18 cellular contexts compared by ENCODE assay signal in the genomic region with DNA sequence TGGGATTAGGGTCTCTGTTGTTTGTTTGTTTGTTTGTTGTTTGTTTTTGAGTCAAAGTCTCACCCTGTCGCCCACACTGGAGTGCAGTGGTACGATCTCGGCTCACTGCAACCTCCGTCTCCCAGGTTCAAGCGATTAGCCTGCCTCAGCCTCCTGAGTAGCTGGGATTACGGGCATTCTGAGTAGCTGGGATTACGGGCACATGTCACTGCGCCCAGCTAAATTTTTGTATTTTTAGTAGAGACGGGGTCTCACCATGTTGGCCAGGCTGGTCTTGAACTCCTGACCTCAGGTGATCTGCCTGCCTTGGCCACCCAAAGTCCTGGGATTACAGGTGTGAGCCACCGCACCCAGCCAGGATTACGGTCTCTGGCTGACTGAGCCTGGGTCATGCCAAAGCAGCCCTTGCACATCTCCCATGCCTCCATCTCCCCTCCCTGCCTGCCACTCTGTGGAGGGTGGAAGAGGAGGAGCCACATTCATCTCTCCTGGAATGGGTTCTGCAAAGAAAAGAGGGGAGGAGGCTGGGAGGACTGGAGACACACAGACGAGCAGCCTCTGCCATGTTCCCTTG. TPM values are rescaled to one million over a fixed set of nuclear protein-coding genes. Genes with fewer than 3 reads are reported as not detected.
DNase-seq lines count a peak whose midpoint lies in the region; ATAC-seq lines count a peak whose summit lies in the region.
"Had no signal": no experiment of that assay in that cellular context is flagged by ENCODE, and none has a peak within 500 bp of the region (broad histone marks: within the 10 kb centered on the region; RNA-seq: fewer than 3 reads in every experiment).

No MANE protein-coding gene starts in this region.

- H3K36me3 ChIP-seq in BLaER1 treated with 17β-estradiol and CSF1 and Interleukin-3, amounts not matched to agents 10 nM and 100 nM = no peaks in the 10 kb centered on the region
- H3K36me3 ChIP-seq in adipocyte (ENCODE audit: control insufficient read depth, insufficient read depth, low read length, severe bottlenecking) = no peaks in the 10 kb centered on the region
- H3K36me3 ChIP-seq: SJCRH30 had no signal

- no peak overlapping the region for H3K4me3 ChIP-seq in BLaER1 treated with 17β-estradiol and CSF1 and Interleukin-3, amounts not matched to agents 10 nM and 100 nM
- H3K4me3 ChIP-seq in adipocyte (ENCODE audit: low read length) = no peak overlapping the region
- H3K4me3 ChIP-seq: SJCRH30 had no signal

- no peaks in the 10 kb centered on the region for H3K36me3 Mint-ChIP-seq in stimulated activated effector memory CD8-positive, alpha-beta T cell treated with anti-CD3 and anti-CD28 coated beads, Interleukin-12 subunit alpha, Interleukin-12 subunit beta, amount 100 ng/mL, for 72 hours

- peak overlapping the region in 7 of 11 experiments; percentile 13 to 53 (median 31); a peak in 6 of 22 replicates for H3K27ac ChIP-seq in BLaER1 treated with 17β-estradiol and CSF1 and Interleukin-3, amounts not matched to agents 10 nM and 100 nM
- H3K27ac ChIP-seq: SJCRH30 had no signal

- no peaks in the 10 kb centered on the region for H3K9me3 ChIP-seq in BLaER1 treated with 17β-estradiol and CSF1 and Interleukin-3, amounts not matched to agents 10 nM and 100 nM (replicated peaks in 1 of 11)
- H3K9me3 ChIP-seq in adipocyte (ENCODE audit: control insufficient read depth, low read length) = no peaks in the 10 kb centered on the region
- H3K9me3 ChIP-seq: SJCRH30 had no signal

- no peaks in the 10 kb centered on the region for H3K27me3 ChIP-seq in BLaER1 treated with 17β-estradiol and CSF1 and Interleukin-3, amounts not matched to agents 10 nM and 100 nM
- H3K27me3 ChIP-seq in adipocyte (replicated peaks; ENCODE audit: control insufficient read depth, insufficient read depth, low read length) = no peaks in the 10 kb centered on the region
- H3K27me3 ChIP-seq: SJCRH30 had no signal

- peaks cover 56 to 67% (median 59%) of the 10 kb centered on the region in 10 experiments for H3K4me1 ChIP-seq in BLaER1 treated with 17β-estradiol and CSF1 and Interleukin-3, amounts not matched to agents 10 nM and 100 nM
- H3K4me1 ChIP-seq in adipocyte (ENCODE audit: control insufficient read depth, insufficient read depth, low read length) = peaks cover 18% of the 10 kb centered on the region

- H3K27ac Mint-ChIP-seq in stimulated activated effector memory CD8-positive, alpha-beta T cell treated with anti-CD3 and anti-CD28 coated beads, Interleukin-12 subunit alpha, Interleukin-12 subunit beta, amount 100 ng/mL, for 72 hours = peak overlapping the region; percentile 68

- H3K9me3 Mint-ChIP-seq in stimulated activated effector memory CD8-positive, alpha-beta T cell treated with anti-CD3 and anti-CD28 coated beads, Interleukin-12 subunit alpha, Interleukin-12 subunit beta, amount 100 ng/mL, for 72 hours = no peaks in the 10 kb centered on the region

- peak overlapping the region; percentile 33 to 88 (median 54); a peak in 17 of 22 replicates for H3K4me2 ChIP-seq in BLaER1 treated with 17β-estradiol and CSF1 and Interleukin-3, amounts not matched to agents 10 nM and 100 nM

- ATAC-seq in left lobe of liver = no peak
- ATAC-seq in stimulated activated effector memory CD8-positive, alpha-beta T cell treated with anti-CD3 and anti-CD28 coated beads, Interleukin-12 subunit alpha, Interleukin-12 subunit beta, amount 100 ng/mL, for 72 hours = no peak
- ATAC-seq in GM18907 (IDR thresholded peaks at IDR 0.05; ENCODE audit: unreplicated experiment) = no peak

- no peak overlapping the region for H3K4me3 Mint-ChIP-seq in stimulated activated effector memory CD8-positive, alpha-beta T cell treated with anti-CD3 and anti-CD28 coated beads, Interleukin-12 subunit alpha, Interleukin-12 subunit beta, amount 100 ng/mL, for 72 hours

- peaks cover 24% of the 10 kb centered on the region for H3K4me1 Mint-ChIP-seq in stimulated activated effector memory CD8-positive, alpha-beta T cell treated with anti-CD3 and anti-CD28 coated beads, Interleukin-12 subunit alpha, Interleukin-12 subunit beta, amount 100 ng/mL, for 72 hours

- no peaks in the 10 kb centered on the region; a peak in 1 of 22 replicates for H4K20me1 ChIP-seq in BLaER1 treated with 17β-estradiol and CSF1 and Interleukin-3, amounts not matched to agents 10 nM and 100 nM

- no peak overlapping the region for H3K9ac ChIP-seq in BLaER1 treated with 17β-estradiol and CSF1 and Interleukin-3, amounts not matched to agents 10 nM and 100 nM
- H3K9ac ChIP-seq in adipocyte (ENCODE audit: low read length) = peak overlapping the region; percentile 56

- DNase-seq in adipocyte (ENCODE audit: low read depth) (no peak), left lobe of liver (ENCODE audit: low spot score) (peak; percentile 33), MV-4-11 (lab: John Stamatoyannopoulos, UW) (no peak), NCI-H82 (lab: John Stamatoyannopoulos, UW) (no peak), Kasumi-1 (lab: John Stamatoyannopoulos, UW) (no peak)
- DNase-seq in stimulated activated effector memory CD8-positive, alpha-beta T cell treated with anti-CD3 and anti-CD28 coated beads, Interleukin-12 subunit alpha, Interleukin-12 subunit beta, amount 100 ng/mL, for 72 hours (ENCODE audit: low spot score in 2 of 2) = no peak
- DNase-seq: activated effector memory CD4-positive, alpha-beta T cell treated with anti-CD3 and anti-CD28 coated beads, Interleukin-2, amount 50 U/mL, for 16 hours; amniotic stem cell; cerebellar nuclear complex; COR-L47; left cardiac atrium; NCI-H1048; NCI-H2081 treated with DMSO at 0.1 percent for 48 hours; NCI-H524 treated with DMSO at 0.1 percent for 48 hours; stimulated activated naive CD4-positive, alpha-beta T cell had no signal

RNA-seq across cellular contexts. Expression of a gene that starts 59.2 kb away (rescaled TPM):
- 0.38 TPM for total RNA-seq in left lobe of liver
